ENCODE assay signal across 7 cellular contexts in genomic region chr9:78699217-78699616, GRCh38.
DNase-seq lines count a peak whose midpoint lies in the region; ATAC-seq, FAIRE-seq and TF ChIP-seq lines count a peak whose summit lies in the region.
"Not testable (repeated sequence)": the region's sequence is repeated elsewhere in the genome, so short reads cannot be mapped to it uniquely, and the experiment has no call there.

No MANE protein-coding gene starts in this region.

- TF ChIP-seq POLR2A in H54 (IDR thresholded peaks at IDR 0.05; ENCODE audit: low read depth, low read length): not testable (repeated sequence)

- not testable (repeated sequence) for ATAC-seq in stimulated activated memory B cell treated with anti-CD40 and anti-IgM and Interleukin-4, amounts not matched to agents 10 μg/mL and 1 μg/mL and 100 μg/mL, for 72 hours

- H3K4me3 ChIP-seq in epithelial cell of esophagus (ENCODE audit: low read length): not testable (repeated sequence)

- not testable (repeated sequence) for H3K27me3 Mint-ChIP-seq in stimulated activated memory B cell treated with anti-CD40 and anti-IgM and Interleukin-4, amounts not matched to agents 10 μg/mL and 1 μg/mL and 100 μg/mL, for 72 hours

- not testable (repeated sequence) for FAIRE-seq in H54 (lab: Jason Lieb, UNC)
- FAIRE-seq in RCC 7860 (lab: Jason Lieb, UNC): peak; percentile 69

- H3K4me1 Mint-ChIP-seq in stimulated activated memory B cell treated with anti-CD40 and anti-IgM and Interleukin-4, amounts not matched to agents 10 μg/mL and 1 μg/mL and 100 μg/mL, for 72 hours: peaks cover 26% of the 10 kb centered on the region

- DNase-seq in EH (ENCODE audit: low read depth): peak; percentile 44
- peak; percentile 18 for DNase-seq in H54 (ENCODE audit: insufficient read length, low spot score)
- peak; percentile 35 for DNase-seq in LHCN-M2 (ENCODE audit: low read depth)
- DNase-seq in RCC 7860 (ENCODE audit: low spot score): peak; percentile 58
- DNase-seq in epithelial cell of esophagus (ENCODE audit: low read depth): peak; percentile 20
- peak; percentile 84 for DNase-seq in kidney tubule cell (ENCODE audit: low spot score)

- TF ChIP-seq CTCF in epithelial cell of esophagus (IDR thresholded peaks at IDR 0.05; ENCODE audit: insufficient read depth, low read depth, low read length, missing control alignments): not testable (repeated sequence)

- H3K36me3 Mint-ChIP-seq in stimulated activated memory B cell treated with anti-CD40 and anti-IgM and Interleukin-4, amounts not matched to agents 10 μg/mL and 1 μg/mL and 100 μg/mL, for 72 hours: not testable (repeated sequence)

- H3K4me3 Mint-ChIP-seq in stimulated activated memory B cell treated with anti-CD40 and anti-IgM and Interleukin-4, amounts not matched to agents 10 μg/mL and 1 μg/mL and 100 μg/mL, for 72 hours: not testable (repeated sequence)

- H3K27ac Mint-ChIP-seq in stimulated activated memory B cell treated with anti-CD40 and anti-IgM and Interleukin-4, amounts not matched to agents 10 μg/mL and 1 μg/mL and 100 μg/mL, for 72 hours: peak overlapping the region; percentile 13

- H3K9me3 Mint-ChIP-seq in stimulated activated memory B cell treated with anti-CD40 and anti-IgM and Interleukin-4, amounts not matched to agents 10 μg/mL and 1 μg/mL and 100 μg/mL, for 72 hours: not testable (repeated sequence)

Comparison
In these comparisons a context has a peak if more than half of its experiments do, and no peak if none do; other contexts are left out.
1. DNase-seq: peak in every context shown above with its lines; median percentile 84 in kidney tubule cell; 58 in RCC 7860; 44 in EH; 35 in LHCN-M2; 20 in epithelial cell of esophagus; 18 in H54.